Comparison of ENCODE assay signal across 8 cellular contexts in the genomic region with DNA sequence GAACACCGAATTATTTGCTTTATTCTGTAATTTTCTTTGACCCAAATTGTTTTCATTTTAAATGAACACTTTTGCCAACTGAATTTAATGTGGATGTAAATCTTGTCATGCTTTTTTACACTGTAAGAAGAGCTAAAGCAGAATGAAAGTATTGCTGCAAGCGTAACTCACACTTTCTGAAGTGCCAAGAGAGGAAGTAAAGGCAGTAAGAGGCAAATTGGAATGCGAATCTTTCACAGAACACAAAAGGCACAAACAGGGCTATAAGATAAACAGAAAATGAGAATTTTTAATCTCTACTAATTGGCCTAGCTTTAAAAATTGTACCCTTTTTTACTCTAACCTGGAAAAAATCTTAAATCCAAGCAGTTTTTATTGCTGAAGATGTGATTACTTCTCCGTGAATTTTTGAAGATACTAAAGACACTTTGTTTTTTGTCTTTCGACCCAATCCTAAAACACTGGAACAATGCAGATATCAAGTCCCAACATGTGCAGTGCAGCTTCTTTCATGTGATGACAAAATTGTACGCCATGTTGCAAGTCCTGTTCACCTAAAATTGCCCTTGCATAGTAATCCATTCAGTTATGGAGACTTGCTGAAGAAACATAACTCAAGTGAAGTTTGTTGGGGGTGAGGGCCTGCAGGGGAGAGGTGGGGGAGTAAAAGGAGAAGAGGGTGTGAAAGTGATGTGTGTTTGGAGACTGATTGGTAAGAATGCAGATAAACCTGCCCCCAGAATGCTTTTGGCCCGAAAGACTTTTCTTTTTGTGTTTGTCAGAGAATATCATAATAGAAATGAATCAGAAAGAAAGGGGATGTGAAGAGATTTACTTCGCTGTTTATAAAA. TPM values are rescaled to one million over a fixed set of nuclear protein-coding genes. Genes with fewer than 3 reads are reported as not detected.
DNase-seq lines count a peak whose midpoint lies in the region; ATAC-seq and TF ChIP-seq lines count a peak whose summit lies in the region.

No MANE protein-coding gene starts in this region.

- peaks cover 66 to 77% (median 67%) of the 10 kb centered on the region in 3 donors for H3K4me1 Mint-ChIP-seq in T-cell

- H3K4me1 ChIP-seq in foreskin keratinocyte = peaks cover 27% of the 10 kb centered on the region

- peak overlapping the region; percentile 47 for H3K27ac ChIP-seq in foreskin keratinocyte

- POLR2A ChIA-PET in T-cell (lab: Charles Lee) = interaction anchor here in 1 of 2 donors (0.6 kb wide), 1 partner anchor 71 kb away, joined by 3 read pairs; no protein-coding TSS in a partner anchor

- TF ChIP-seq CTCF in foreskin keratinocyte (conservative IDR thresholded peaks at IDR 0.05) (no peak), retinal pigment epithelial cell (conservative IDR thresholded peaks at IDR 0.05; ENCODE audit: low read depth, low read length) (no peak)

- H3K36me3 Mint-ChIP-seq in T-cell = no peaks in the 10 kb centered on the region

- H3K4me3 Mint-ChIP-seq in T-cell = peak overlapping the region; percentile 85 to 95 (median 92)

- CTCF ChIA-PET in T-cell (lab: Charles Lee) = interaction anchor here (0.5 to 0.6 kb wide), 2 partner anchors 8 to 86 kb away, joined by 3 to 5 read pairs; no protein-coding TSS in a partner anchor

- H3K27ac Mint-ChIP-seq in T-cell = peak overlapping the region; percentile 86 to 90

- no peaks in the 10 kb centered on the region for H3K27me3 Mint-ChIP-seq in T-cell

- H3K27me3 ChIP-seq in foreskin keratinocyte = no peaks in the 10 kb centered on the region

- DNase-seq in T-cell (no peak), foreskin keratinocyte (peak in 1 of 2 donors; percentile 67), retinal pigment epithelial cell (ENCODE audit: low read depth) (no peak), D341Med (ENCODE audit: low spot score) (no peak)
- no peak for DNase-seq in stimulated activated naive CD4-positive, alpha-beta T cell treated with Interleukin-2 at 50 U/mL for 16 hours (lab: John Stamatoyannopoulos, UW)

- H3K4me3 ChIP-seq in retinal pigment epithelial cell (ENCODE audit: low read length) = peak overlapping the region; percentile 83

- no peaks in the 10 kb centered on the region for H3K9me3 Mint-ChIP-seq in T-cell

- ATAC-seq in HG03378 (IDR thresholded peaks at IDR 0.05; ENCODE audit: unreplicated experiment) (peak; percentile 3), T-cell (replicated peaks in 1 of 4) (no peak), foreskin keratinocyte (no peak), GM21825 (IDR thresholded peaks at IDR 0.05; ENCODE audit: unreplicated experiment) (no peak), HG02759 (IDR thresholded peaks at IDR 0.05; ENCODE audit: unreplicated experiment) (no peak)

RNA-seq across cellular contexts. Expression of gene ARID3B, which starts 1.4 kb away (rescaled TPM):
- 10 to 100 TPM; 36.2 to 48.7 (median 42.9) TPM for total RNA-seq in T-cell
- 7.9 and 8.6 TPM in 2 replicates for total RNA-seq in foreskin keratinocyte
- polyA plus RNA-seq in foreskin keratinocyte = 5.3 and 5.4 TPM in 2 replicates
